Comparison of ENCODE assay signal across 1 cellular context in genomic region chr1:160076295-160076694, GRCh38.
TF ChIP-seq lines count a peak whose summit lies in the region.

No MANE protein-coding gene starts in this region.

TF ChIP-seq in GM23338, 12 proteins besides CTCF, POLR2A, EP300 and RAD21:
- TF ChIP-seq EZH2phosphoT487 (IDR thresholded peaks at IDR 0.05; ENCODE audit: unreplicated experiment) (no peak), REST (IDR thresholded peaks at IDR 0.05; ENCODE audit: unreplicated experiment) (no peak), CREB1 (CRISPR knock-in tag; IDR thresholded peaks at IDR 0.05; ENCODE audit: low read depth) (no peak), STAT1 (IDR thresholded peaks at IDR 0.05; ENCODE audit: unreplicated experiment) (no peak), ZNF331 (CRISPR knock-in tag; IDR thresholded peaks at IDR 0.05; ENCODE audit: low read depth) (no peak), EZH2 (IDR thresholded peaks at IDR 0.05; ENCODE audit: low read depth, unreplicated experiment) (no peak), ZNF114 (CRISPR knock-in tag; IDR thresholded peaks at IDR 0.05) (no peak), POLR2AphosphoS5 (IDR thresholded peaks at IDR 0.05; ENCODE audit: low read depth) (no peak), JUNB (IDR thresholded peaks at IDR 0.05; ENCODE audit: unreplicated experiment) (no peak), NANOG (IDR thresholded peaks at IDR 0.05; ENCODE audit: borderline replicate concordance) (no peak)
- TF ChIP-seq, protein P1, sequence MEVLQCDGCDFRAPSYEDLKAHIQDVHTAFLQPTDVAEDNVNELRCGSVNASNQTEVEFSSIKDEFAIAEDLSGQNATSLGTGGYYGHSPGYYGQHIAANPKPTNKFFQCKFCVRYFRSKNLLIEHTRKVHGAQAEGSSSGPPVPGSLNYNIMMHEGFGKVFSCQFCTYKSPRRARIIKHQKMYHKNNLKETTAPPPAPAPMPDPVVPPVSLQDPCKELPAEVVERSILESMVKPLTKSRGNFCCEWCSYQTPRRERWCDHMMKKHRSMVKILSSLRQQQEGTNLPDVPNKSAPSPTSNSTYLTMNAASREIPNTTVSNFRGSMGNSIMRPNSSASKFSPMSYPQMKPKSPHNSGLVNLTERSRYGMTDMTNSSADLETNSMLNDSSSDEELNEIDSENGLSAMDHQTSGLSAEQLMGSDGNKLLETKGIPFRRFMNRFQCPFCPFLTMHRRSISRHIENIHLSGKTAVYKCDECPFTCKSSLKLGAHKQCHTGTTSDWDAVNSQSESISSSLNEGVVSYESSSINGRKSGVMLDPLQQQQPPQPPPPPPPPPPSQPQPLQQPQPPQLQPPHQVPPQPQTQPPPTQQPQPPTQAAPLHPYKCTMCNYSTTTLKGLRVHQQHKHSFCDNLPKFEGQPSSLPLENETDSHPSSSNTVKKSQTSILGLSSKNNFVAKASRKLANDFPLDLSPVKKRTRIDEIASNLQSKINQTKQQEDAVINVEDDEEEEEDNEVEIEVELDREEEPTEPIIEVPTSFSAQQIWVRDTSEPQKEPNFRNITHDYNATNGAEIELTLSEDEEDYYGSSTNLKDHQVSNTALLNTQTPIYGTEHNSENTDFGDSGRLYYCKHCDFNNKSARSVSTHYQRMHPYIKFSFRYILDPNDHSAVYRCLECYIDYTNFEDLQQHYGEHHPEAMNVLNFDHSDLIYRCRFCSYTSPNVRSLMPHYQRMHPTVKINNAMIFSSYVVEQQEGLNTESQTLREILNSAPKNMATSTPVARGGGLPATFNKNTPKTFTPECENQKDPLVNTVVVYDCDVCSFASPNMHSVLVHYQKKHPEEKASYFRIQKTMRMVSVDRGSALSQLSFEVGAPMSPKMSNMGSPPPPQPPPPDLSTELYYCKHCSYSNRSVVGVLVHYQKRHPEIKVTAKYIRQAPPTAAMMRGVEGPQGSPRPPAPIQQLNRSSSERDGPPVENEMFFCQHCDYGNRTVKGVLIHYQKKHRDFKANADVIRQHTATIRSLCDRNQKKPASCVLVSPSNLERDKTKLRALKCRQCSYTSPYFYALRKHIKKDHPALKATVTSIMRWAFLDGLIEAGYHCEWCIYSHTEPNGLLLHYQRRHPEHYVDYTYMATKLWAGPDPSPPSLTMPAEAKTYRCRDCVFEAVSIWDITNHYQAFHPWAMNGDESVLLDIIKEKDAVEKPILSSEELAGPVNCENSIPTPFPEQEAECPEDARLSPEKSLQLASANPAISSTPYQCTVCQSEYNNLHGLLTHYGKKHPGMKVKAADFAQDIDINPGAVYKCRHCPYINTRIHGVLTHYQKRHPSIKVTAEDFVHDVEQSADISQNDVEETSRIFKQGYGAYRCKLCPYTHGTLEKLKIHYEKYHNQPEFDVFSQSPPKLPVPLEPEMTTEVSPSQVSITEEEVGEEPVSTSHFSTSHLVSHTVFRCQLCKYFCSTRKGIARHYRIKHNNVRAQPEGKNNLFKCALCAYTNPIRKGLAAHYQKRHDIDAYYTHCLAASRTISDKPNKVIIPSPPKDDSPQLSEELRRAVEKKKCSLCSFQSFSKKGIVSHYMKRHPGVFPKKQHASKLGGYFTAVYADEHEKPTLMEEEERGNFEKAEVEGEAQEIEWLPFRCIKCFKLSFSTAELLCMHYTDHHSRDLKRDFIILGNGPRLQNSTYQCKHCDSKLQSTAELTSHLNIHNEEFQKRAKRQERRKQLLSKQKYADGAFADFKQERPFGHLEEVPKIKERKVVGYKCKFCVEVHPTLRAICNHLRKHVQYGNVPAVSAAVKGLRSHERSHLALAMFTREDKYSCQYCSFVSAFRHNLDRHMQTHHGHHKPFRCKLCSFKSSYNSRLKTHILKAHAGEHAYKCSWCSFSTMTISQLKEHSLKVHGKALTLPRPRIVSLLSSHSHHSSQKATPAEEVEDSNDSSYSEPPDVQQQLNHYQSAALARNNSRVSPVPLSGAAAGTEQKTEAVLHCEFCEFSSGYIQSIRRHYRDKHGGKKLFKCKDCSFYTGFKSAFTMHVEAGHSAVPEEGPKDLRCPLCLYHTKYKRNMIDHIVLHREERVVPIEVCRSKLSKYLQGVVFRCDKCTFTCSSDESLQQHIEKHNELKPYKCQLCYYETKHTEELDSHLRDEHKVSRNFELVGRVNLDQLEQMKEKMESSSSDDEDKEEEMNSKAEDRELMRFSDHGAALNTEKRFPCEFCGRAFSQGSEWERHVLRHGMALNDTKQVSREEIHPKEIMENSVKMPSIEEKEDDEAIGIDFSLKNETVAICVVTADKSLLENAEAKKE (CRISPR knock-in tag; IDR thresholded peaks at IDR 0.05) = no peak
- TF ChIP-seq, protein P2, sequence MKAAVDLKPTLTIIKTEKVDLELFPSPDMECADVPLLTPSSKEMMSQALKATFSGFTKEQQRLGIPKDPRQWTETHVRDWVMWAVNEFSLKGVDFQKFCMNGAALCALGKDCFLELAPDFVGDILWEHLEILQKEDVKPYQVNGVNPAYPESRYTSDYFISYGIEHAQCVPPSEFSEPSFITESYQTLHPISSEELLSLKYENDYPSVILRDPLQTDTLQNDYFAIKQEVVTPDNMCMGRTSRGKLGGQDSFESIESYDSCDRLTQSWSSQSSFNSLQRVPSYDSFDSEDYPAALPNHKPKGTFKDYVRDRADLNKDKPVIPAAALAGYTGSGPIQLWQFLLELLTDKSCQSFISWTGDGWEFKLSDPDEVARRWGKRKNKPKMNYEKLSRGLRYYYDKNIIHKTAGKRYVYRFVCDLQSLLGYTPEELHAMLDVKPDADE (IDR thresholded peaks at IDR 0.05) = no peak
